In the genomic region with DNA sequence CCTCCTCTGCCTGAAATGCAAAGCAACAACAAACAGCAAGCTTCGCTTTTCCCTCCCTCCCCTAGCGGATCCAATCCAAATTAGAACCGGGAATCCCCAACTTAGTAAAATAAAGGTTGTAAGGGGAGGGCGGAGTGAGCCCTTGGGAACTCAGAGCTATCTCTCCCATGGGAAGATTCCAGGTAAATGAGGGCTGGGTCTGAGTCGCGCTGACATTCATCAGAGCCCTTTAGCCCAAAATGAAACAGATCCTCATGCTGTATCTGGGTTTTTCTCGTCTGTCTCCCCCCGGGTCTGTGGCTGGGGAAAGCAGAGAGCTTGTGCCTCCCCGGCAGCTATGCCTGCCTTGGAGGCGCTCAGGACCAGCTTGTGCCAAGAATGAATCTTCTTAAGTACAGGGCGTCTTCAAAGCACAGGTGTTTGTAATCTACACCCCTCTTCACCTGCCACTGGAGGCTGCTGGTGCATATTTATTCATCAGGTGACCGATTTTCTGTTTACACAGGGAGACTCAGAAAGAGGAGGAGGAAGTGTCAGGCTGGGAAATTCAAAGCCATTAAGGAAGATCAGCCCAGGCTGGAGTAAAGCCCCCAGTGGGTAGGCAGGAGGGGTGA, we compare ENCODE assay signal across 1 cellular context.
TF ChIP-seq lines count a peak whose summit lies in the region.

No MANE protein-coding gene starts in this region.

TF ChIP-seq in H1, 55 proteins besides CTCF, POLR2A, EP300 and RAD21 (continued from another document):
- TF ChIP-seq, protein P1, sequence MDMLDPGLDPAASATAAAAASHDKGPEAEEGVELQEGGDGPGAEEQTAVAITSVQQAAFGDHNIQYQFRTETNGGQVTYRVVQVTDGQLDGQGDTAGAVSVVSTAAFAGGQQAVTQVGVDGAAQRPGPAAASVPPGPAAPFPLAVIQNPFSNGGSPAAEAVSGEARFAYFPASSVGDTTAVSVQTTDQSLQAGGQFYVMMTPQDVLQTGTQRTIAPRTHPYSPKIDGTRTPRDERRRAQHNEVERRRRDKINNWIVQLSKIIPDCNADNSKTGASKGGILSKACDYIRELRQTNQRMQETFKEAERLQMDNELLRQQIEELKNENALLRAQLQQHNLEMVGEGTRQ (IDR thresholded peaks at IDR 0.05; ENCODE audit: low read length), result peak; percentile 19; the same call in 1 of the 2 replicates
- TF ChIP-seq TAF1 (IDR thresholded peaks at IDR 0.05; ENCODE audit: low read depth, low read length), result 0 out of 2 replicates have a peak, but pooled peaks have one; percentile 13
